3 cellular contexts compared by ENCODE assay signal in the genomic region with DNA sequence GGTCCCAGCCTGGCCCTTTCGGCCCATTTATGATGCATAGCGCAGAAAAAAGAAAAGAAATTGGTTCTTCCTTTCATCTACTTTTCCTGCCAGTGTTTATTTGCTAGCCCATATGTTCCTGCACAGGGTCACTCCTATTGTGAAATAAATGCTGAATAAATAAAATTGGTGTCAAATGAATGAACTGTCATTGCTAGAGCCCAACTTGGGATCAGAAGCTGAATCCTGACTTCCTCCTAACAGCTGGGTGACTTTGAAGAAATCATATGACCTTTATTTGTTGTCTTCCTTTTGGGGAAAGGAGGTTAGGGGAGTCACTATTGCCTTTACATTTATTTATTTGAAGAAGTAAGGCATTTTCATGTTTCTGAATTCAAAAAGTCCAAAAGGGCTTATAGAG.
TF ChIP-seq lines count a peak whose summit lies in the region.

No MANE protein-coding gene starts in this region.

TF ChIP-seq in HepG2, 621 proteins besides CTCF, POLR2A, EP300 and RAD21:
- TF ChIP-seq, protein P1, sequence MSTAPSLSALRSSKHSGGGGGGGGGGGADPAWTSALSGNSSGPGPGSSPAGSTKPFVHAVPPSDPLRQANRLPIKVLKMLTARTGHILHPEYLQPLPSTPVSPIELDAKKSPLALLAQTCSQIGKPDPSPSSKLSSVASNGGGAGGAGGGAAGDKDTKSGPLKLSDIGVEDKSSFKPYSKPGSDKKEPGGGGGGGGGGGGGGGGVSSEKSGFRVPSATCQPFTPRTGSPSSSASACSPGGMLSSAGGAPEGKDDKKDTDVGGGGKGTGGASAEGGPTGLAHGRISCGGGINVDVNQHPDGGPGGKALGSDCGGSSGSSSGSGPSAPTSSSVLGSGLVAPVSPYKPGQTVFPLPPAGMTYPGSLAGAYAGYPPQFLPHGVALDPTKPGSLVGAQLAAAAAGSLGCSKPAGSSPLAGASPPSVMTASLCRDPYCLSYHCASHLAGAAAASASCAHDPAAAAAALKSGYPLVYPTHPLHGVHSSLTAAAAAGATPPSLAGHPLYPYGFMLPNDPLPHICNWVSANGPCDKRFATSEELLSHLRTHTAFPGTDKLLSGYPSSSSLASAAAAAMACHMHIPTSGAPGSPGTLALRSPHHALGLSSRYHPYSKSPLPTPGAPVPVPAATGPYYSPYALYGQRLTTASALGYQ (CRISPR knock-in tag; IDR thresholded peaks at IDR 0.05): no peak
- TF ChIP-seq ZNF329 (CRISPR knock-in tag; IDR thresholded peaks at IDR 0.05; ENCODE audit: low read depth) (no peak), TCF7 (IDR thresholded peaks at IDR 0.05; ENCODE audit: low read depth) (no peak), ZNF790 (CRISPR knock-in tag; IDR thresholded peaks at IDR 0.05; ENCODE audit: borderline replicate concordance) (no peak), ISX (CRISPR knock-in tag; conservative IDR thresholded peaks at IDR 0.05) (no peak)

TF ChIP-seq in K562, 482 proteins besides CTCF, POLR2A, EP300 and RAD21:
- TF ChIP-seq, protein P2, sequence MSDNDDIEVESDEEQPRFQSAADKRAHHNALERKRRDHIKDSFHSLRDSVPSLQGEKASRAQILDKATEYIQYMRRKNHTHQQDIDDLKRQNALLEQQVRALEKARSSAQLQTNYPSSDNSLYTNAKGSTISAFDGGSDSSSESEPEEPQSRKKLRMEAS (CRISPR knock-in tag; IDR thresholded peaks at IDR 0.05): no peak
- TF ChIP-seq ETV5 (CRISPR knock-in tag; IDR thresholded peaks at IDR 0.05; ENCODE audit: low read depth): no peak
- TF ChIP-seq EHMT2 (IDR thresholded peaks at IDR 0.05): no peak
- TF ChIP-seq SMARCE1 (IDR thresholded peaks at IDR 0.05): no peak
- no peak for TF ChIP-seq ZNF12 (CRISPR knock-in tag; IDR thresholded peaks at IDR 0.05)
- no peak for TF ChIP-seq GTF2F1 (IDR thresholded peaks at IDR 0.05; ENCODE audit: low read depth, low read length)
- TF ChIP-seq GATAD2A (IDR thresholded peaks at IDR 0.05): no peak
- TF ChIP-seq, protein P3, sequence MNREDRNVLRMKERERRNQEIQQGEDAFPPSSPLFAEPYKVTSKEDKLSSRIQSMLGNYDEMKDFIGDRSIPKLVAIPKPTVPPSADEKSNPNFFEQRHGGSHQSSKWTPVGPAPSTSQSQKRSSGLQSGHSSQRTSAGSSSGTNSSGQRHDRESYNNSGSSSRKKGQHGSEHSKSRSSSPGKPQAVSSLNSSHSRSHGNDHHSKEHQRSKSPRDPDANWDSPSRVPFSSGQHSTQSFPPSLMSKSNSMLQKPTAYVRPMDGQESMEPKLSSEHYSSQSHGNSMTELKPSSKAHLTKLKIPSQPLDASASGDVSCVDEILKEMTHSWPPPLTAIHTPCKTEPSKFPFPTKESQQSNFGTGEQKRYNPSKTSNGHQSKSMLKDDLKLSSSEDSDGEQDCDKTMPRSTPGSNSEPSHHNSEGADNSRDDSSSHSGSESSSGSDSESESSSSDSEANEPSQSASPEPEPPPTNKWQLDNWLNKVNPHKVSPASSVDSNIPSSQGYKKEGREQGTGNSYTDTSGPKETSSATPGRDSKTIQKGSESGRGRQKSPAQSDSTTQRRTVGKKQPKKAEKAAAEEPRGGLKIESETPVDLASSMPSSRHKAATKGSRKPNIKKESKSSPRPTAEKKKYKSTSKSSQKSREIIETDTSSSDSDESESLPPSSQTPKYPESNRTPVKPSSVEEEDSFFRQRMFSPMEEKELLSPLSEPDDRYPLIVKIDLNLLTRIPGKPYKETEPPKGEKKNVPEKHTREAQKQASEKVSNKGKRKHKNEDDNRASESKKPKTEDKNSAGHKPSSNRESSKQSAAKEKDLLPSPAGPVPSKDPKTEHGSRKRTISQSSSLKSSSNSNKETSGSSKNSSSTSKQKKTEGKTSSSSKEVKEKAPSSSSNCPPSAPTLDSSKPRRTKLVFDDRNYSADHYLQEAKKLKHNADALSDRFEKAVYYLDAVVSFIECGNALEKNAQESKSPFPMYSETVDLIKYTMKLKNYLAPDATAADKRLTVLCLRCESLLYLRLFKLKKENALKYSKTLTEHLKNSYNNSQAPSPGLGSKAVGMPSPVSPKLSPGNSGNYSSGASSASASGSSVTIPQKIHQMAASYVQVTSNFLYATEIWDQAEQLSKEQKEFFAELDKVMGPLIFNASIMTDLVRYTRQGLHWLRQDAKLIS (CRISPR knock-in tag; IDR thresholded peaks at IDR 0.05): no peak
- no peak for TF ChIP-seq PRMT5 (CRISPR knock-in tag; IDR thresholded peaks at IDR 0.05)
- TF ChIP-seq MTA3 (IDR thresholded peaks at IDR 0.05; ENCODE audit: borderline replicate concordance): no peak
- TF ChIP-seq, protein P4, sequence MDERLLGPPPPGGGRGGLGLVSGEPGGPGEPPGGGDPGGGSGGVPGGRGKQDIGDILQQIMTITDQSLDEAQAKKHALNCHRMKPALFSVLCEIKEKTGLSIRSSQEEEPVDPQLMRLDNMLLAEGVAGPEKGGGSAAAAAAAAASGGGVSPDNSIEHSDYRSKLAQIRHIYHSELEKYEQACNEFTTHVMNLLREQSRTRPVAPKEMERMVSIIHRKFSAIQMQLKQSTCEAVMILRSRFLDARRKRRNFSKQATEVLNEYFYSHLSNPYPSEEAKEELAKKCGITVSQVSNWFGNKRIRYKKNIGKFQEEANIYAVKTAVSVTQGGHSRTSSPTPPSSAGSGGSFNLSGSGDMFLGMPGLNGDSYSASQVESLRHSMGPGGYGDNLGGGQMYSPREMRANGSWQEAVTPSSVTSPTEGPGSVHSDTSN (CRISPR knock-in tag; IDR thresholded peaks at IDR 0.05; ENCODE audit: low read depth): no peak
- TF ChIP-seq, protein P4 (tag; conservative IDR thresholded peaks at IDR 0.05; ENCODE audit: low read depth): no peak
- no peak for TF ChIP-seq ZSCAN29 (IDR thresholded peaks at IDR 0.05)
- TF ChIP-seq, protein P5, sequence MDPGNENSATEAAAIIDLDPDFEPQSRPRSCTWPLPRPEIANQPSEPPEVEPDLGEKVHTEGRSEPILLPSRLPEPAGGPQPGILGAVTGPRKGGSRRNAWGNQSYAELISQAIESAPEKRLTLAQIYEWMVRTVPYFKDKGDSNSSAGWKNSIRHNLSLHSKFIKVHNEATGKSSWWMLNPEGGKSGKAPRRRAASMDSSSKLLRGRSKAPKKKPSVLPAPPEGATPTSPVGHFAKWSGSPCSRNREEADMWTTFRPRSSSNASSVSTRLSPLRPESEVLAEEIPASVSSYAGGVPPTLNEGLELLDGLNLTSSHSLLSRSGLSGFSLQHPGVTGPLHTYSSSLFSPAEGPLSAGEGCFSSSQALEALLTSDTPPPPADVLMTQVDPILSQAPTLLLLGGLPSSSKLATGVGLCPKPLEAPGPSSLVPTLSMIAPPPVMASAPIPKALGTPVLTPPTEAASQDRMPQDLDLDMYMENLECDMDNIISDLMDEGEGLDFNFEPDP (CRISPR knock-in tag; IDR thresholded peaks at IDR 0.05): no peak
- TF ChIP-seq TGIF2 (CRISPR knock-in tag; IDR thresholded peaks at IDR 0.05): no peak
- TF ChIP-seq SMAD2 (IDR thresholded peaks at IDR 0.05; ENCODE audit: low read depth, low read length): no peak
- TF ChIP-seq, protein P6, sequence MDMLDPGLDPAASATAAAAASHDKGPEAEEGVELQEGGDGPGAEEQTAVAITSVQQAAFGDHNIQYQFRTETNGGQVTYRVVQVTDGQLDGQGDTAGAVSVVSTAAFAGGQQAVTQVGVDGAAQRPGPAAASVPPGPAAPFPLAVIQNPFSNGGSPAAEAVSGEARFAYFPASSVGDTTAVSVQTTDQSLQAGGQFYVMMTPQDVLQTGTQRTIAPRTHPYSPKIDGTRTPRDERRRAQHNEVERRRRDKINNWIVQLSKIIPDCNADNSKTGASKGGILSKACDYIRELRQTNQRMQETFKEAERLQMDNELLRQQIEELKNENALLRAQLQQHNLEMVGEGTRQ (CRISPR knock-in tag; IDR thresholded peaks at IDR 0.05): no peak
- no peak for TF ChIP-seq ZC3H11A (IDR thresholded peaks at IDR 0.05; ENCODE audit: low read depth, low read length)
TF ChIP-seq in K562: peak in this region for 0.

TF ChIP-seq in GM12891, 5 proteins besides CTCF, POLR2A, EP300 and RAD21:
- no peak for TF ChIP-seq POU2F2 (IDR thresholded peaks at IDR 0.05; ENCODE audit: low read depth, low read length)
- no peak for TF ChIP-seq PAX5 (IDR thresholded peaks at IDR 0.05; ENCODE audit: insufficient read depth, low read length, severe bottlenecking)
- no peak for TF ChIP-seq TAF1 (IDR thresholded peaks at IDR 0.05; ENCODE audit: low read depth, low read length)
- TF ChIP-seq SPI1 (IDR thresholded peaks at IDR 0.05; ENCODE audit: low read depth, low read length): no peak
- no peak for TF ChIP-seq POLR2AphosphoS5 (IDR thresholded peaks at IDR 0.05; ENCODE audit: low read depth, low read length)
